ENCODE assay signal across 32 cellular contexts in genomic region chr13:99703908-99704307, GRCh38.
"Had no signal": no experiment of that assay in that cellular context is flagged by ENCODE, and none has a peak within 500 bp of the region (broad histone marks: within the 10 kb centered on the region; RNA-seq: fewer than 3 reads in every experiment).

No MANE protein-coding gene starts in this region.

- DNase-seq: activated CD4-positive, alpha-beta memory T cell treated with anti-CD3 and anti-CD28 coated beads, Interleukin-2, amount 10 ng/mL, durations not matched to agents 7 days and 5 days; activated CD4-positive, alpha-beta T cell treated with anti-CD3 and anti-CD28 coated beads for 1 hour; activated CD4-positive, alpha-beta T cell treated with anti-CD3 and anti-CD28 coated beads for 48 hours; activated CD4-positive, CD25-positive, alpha-beta regulatory T cell; activated CD8-positive, alpha-beta memory T cell treated with anti-CD3 and anti-CD28 coated beads for 24 hours; activated CD8-positive, alpha-beta memory T cell treated with anti-CD3 and anti-CD28 coated beads, Interleukin-2, amount 10 ng/mL, durations not matched to agents 7 days and 5 days; activated CD8-positive, alpha-beta memory T cell treated with anti-CD3 and anti-CD28 coated beads, Interleukin-2, amount 50 U/mL, for 48 hours; activated effector memory CD4-positive, alpha-beta T cell treated with Interleukin-2 at 50 U/mL for 16 hours; activated naive CD4-positive, alpha-beta T cell treated with anti-CD3 and anti-CD28 coated beads, Interleukin-2, amount 10 ng/mL, durations not matched to agents 7 days and 5 days; activated naive CD8-positive, alpha-beta T cell treated with anti-CD3 and anti-CD28 coated beads, Interleukin-2, amount 50 U/mL, for 24 hours; activated T-cell treated with anti-CD3 and anti-CD28 coated beads, Interleukin-2, amount 50 U/mL, for 48 hours; anterior cingulate cortex; caudate nucleus; cerebellar nuclear complex; MM.1S; MV-4-11; NCI-H187 treated with DMSO at 0.1 percent for 48 hours; NCI-H226; NCI-H446 treated with DMSO at 0.1 percent for 48 hours; NCI-H524; NK-92 treated with Interleukin-12 subunit alpha and Interleukin-12 subunit beta, amount 100 ng/mL, for 24 hours; PC-9; Right ventricle myocardium superior; SW 1271; T-helper 1 cell; T-helper 2 cell; T-helper 9 cell had no signal

- H3K27me3 Mint-ChIP-seq: activated CD4-positive, alpha-beta memory T cell treated with anti-CD3 and anti-CD28 coated beads, Interleukin-2, amount 10 ng/mL, durations not matched to agents 7 days and 5 days; activated CD8-positive, alpha-beta memory T cell treated with anti-CD3 and anti-CD28 coated beads, Interleukin-2, amount 10 ng/mL, durations not matched to agents 7 days and 5 days; activated naive CD4-positive, alpha-beta T cell treated with anti-CD3 and anti-CD28 coated beads, Interleukin-2, amount 10 ng/mL, durations not matched to agents 7 days and 5 days; activated naive CD8-positive, alpha-beta T cell; activated naive CD8-positive, alpha-beta T cell treated with anti-CD3 and anti-CD28 coated beads, Interleukin-2, amount 50 U/mL, for 24 hours had no signal

- ATAC-seq: activated CD8-positive, alpha-beta memory T cell treated with anti-CD3 and anti-CD28 coated beads, Interleukin-2, amount 10 ng/mL, durations not matched to agents 7 days and 5 days; activated naive CD8-positive, alpha-beta T cell treated with anti-CD3 and anti-CD28 coated beads, Interleukin-2, amount 50 U/mL, for 24 hours had no signal

- H3K36me3 Mint-ChIP-seq: activated CD8-positive, alpha-beta memory T cell treated with anti-CD3 and anti-CD28 coated beads, Interleukin-2, amount 10 ng/mL, durations not matched to agents 7 days and 5 days; activated naive CD4-positive, alpha-beta T cell treated with anti-CD3 and anti-CD28 coated beads, Interleukin-2, amount 10 ng/mL, durations not matched to agents 7 days and 5 days; brain had no signal

- H3K9me3 Mint-ChIP-seq: activated CD4-positive, alpha-beta memory T cell treated with anti-CD3 and anti-CD28 coated beads, Interleukin-2, amount 10 ng/mL, durations not matched to agents 7 days and 5 days; activated naive CD4-positive, alpha-beta T cell treated with anti-CD3 and anti-CD28 coated beads, Interleukin-2, amount 10 ng/mL, durations not matched to agents 7 days and 5 days; activated naive CD8-positive, alpha-beta T cell treated with anti-CD3 and anti-CD28 coated beads, Interleukin-2, amount 50 U/mL, for 24 hours; brain had no signal

- H3K4me3 ChIP-seq: PC-9 had no signal

- H3K4me2 ChIP-seq: PC-9 had no signal

- H3K4me3 Mint-ChIP-seq: activated CD4-positive, alpha-beta memory T cell treated with anti-CD3 and anti-CD28 coated beads, Interleukin-2, amount 10 ng/mL, durations not matched to agents 7 days and 5 days; activated CD8-positive, alpha-beta memory T cell treated with anti-CD3 and anti-CD28 coated beads, Interleukin-2, amount 10 ng/mL, durations not matched to agents 7 days and 5 days; activated naive CD4-positive, alpha-beta T cell treated with anti-CD3 and anti-CD28 coated beads, Interleukin-2, amount 10 ng/mL, durations not matched to agents 7 days and 5 days; activated naive CD8-positive, alpha-beta T cell; activated naive CD8-positive, alpha-beta T cell treated with anti-CD3 and anti-CD28 coated beads, Interleukin-2, amount 50 U/mL, for 24 hours; brain had no signal

- H3K4me1 Mint-ChIP-seq: activated naive CD8-positive, alpha-beta T cell treated with anti-CD3 and anti-CD28 coated beads, Interleukin-2, amount 50 U/mL, for 24 hours had no signal

- H3K27ac Mint-ChIP-seq: activated CD4-positive, alpha-beta memory T cell treated with anti-CD3 and anti-CD28 coated beads, Interleukin-2, amount 10 ng/mL, durations not matched to agents 7 days and 5 days; activated CD8-positive, alpha-beta memory T cell treated with anti-CD3 and anti-CD28 coated beads, Interleukin-2, amount 10 ng/mL, durations not matched to agents 7 days and 5 days; activated naive CD4-positive, alpha-beta T cell treated with anti-CD3 and anti-CD28 coated beads, Interleukin-2, amount 10 ng/mL, durations not matched to agents 7 days and 5 days; activated naive CD8-positive, alpha-beta T cell; activated naive CD8-positive, alpha-beta T cell treated with anti-CD3 and anti-CD28 coated beads, Interleukin-2, amount 50 U/mL, for 24 hours; brain had no signal

- H2AFZ ChIP-seq: PC-9 had no signal

- H3K27ac ChIP-seq: PC-9, VCaP had no signal

- FAIRE-seq: bronchial epithelial cell, RCC 7860 had no signal
